Comparison of ENCODE assay signal across 8 cellular contexts in genomic region chr17:38868968-38869646, GRCh38. TPM values are rescaled to one million over a fixed set of nuclear protein-coding genes. Genes with fewer than 3 reads are reported as not detected.
DNase-seq lines count a peak whose midpoint lies in the region; ATAC-seq and TF ChIP-seq lines count a peak whose summit lies in the region.

No MANE protein-coding gene starts in this region.

- H3K4me1 Mint-ChIP-seq in nephron progenitor cell: peaks cover 36% of the 10 kb centered on the region
- peaks cover 51% of the 10 kb centered on the region for H3K4me1 Mint-ChIP-seq in stimulated activated naive CD8-positive, alpha-beta T cell treated with anti-CD3 and anti-CD28 coated beads, Interleukin-15, amount 100 ng/mL, for 72 hours

- peaks cover 22% of the 10 kb centered on the region for H3K4me1 ChIP-seq in RWPE2 (ENCODE audit: insufficient read depth, poor library complexity, severe bottlenecking)

- DNase-seq in Daoy (ENCODE audit: low read depth) (peak; percentile 82), RWPE2 (ENCODE audit: low spot score) (peak; percentile 78), fibroblast of pulmonary artery (ENCODE audit: low read depth) (peak; percentile 91), nephron progenitor cell (peak; percentile 96)
- DNase-seq in activated effector memory CD4-positive, alpha-beta T cell treated with Interleukin-2 at 50 U/mL for 16 hours: peak; percentile 75
- peak in 1 of 2 donors; percentile 95 for DNase-seq in stimulated activated naive CD8-positive, alpha-beta T cell treated with anti-CD3 and anti-CD28 coated beads, Interleukin-15, amount 100 ng/mL, for 72 hours

- H3K4me3 ChIP-seq in RWPE2 (ENCODE audit: severe bottlenecking): peak overlapping the region; percentile 95
- peak overlapping the region; percentile 98 for H3K4me3 ChIP-seq in fibroblast of pulmonary artery (replicated peaks; ENCODE audit: low read depth, low read length)

- peak overlapping the region; percentile 98 for H3K27ac ChIP-seq in RWPE2 (ENCODE audit: poor library complexity, severe bottlenecking)

- ATAC-seq in GM21786 (IDR thresholded peaks at IDR 0.05; ENCODE audit: unreplicated experiment) (peak; percentile 39), RWPE2 (ENCODE audit: low read depth) (peak; percentile 54)
- ATAC-seq in stimulated activated naive CD8-positive, alpha-beta T cell treated with anti-CD3 and anti-CD28 coated beads, Interleukin-15, amount 100 ng/mL, for 72 hours: peak; percentile 74

- H3K4me3 Mint-ChIP-seq in nephron progenitor cell: peak overlapping the region; percentile 98
- H3K4me3 Mint-ChIP-seq in stimulated activated naive CD8-positive, alpha-beta T cell treated with anti-CD3 and anti-CD28 coated beads, Interleukin-15, amount 100 ng/mL, for 72 hours: peak overlapping the region; percentile 92

- H3K9me3 Mint-ChIP-seq in nephron progenitor cell: no peaks in the 10 kb centered on the region
- no peaks in the 10 kb centered on the region for H3K9me3 Mint-ChIP-seq in stimulated activated naive CD8-positive, alpha-beta T cell treated with anti-CD3 and anti-CD28 coated beads, Interleukin-15, amount 100 ng/mL, for 72 hours

- H3K9me3 ChIP-seq in RWPE2 (ENCODE audit: severe bottlenecking): no peaks in the 10 kb centered on the region

- peaks cover 24% of the 10 kb centered on the region for H3K27me3 Mint-ChIP-seq in nephron progenitor cell (ENCODE audit: low read depth, poor library complexity)
- H3K27me3 Mint-ChIP-seq in stimulated activated naive CD8-positive, alpha-beta T cell treated with anti-CD3 and anti-CD28 coated beads, Interleukin-15, amount 100 ng/mL, for 72 hours: no peaks in the 10 kb centered on the region

- peaks cover 20% of the 10 kb centered on the region for H3K36me3 ChIP-seq in RWPE2 (ENCODE audit: low read depth)

- peak overlapping the region; percentile 100 for H3K27ac Mint-ChIP-seq in nephron progenitor cell
- H3K27ac Mint-ChIP-seq in stimulated activated naive CD8-positive, alpha-beta T cell treated with anti-CD3 and anti-CD28 coated beads, Interleukin-15, amount 100 ng/mL, for 72 hours: peak overlapping the region; percentile 61 to 100

- TF ChIP-seq CTCF in LNCAP (IDR thresholded peaks at IDR 0.05): 0 out of 2 replicates have a peak, but pooled peaks have one; percentile 21
- TF ChIP-seq CTCF in RWPE2 (IDR thresholded peaks at IDR 0.05; ENCODE audit: poor library complexity, severe bottlenecking): peak; percentile 57
- peak; percentile 32 for TF ChIP-seq CTCF in fibroblast of pulmonary artery (IDR thresholded peaks at IDR 0.05; ENCODE audit: low read length, missing control alignments)
- no peak for TF ChIP-seq CTCF in nephron progenitor cell (IDR thresholded peaks at IDR 0.05)

- no peaks in the 10 kb centered on the region for H3K27me3 ChIP-seq in RWPE2 (ENCODE audit: insufficient read depth, poor library complexity, severe bottlenecking)

- no peaks in the 10 kb centered on the region for H3K36me3 Mint-ChIP-seq in nephron progenitor cell (ENCODE audit: low read depth)

RNA-seq across cellular contexts. Expression of gene LASP1, which starts 0.8 kb away (rescaled TPM):
- total RNA-seq in Daoy (2014; rRNA removed; shearing (Covaris generic)): 71.0 and 77.9 TPM in 2 replicates

RNA-seq across cellular contexts. Expression of gene RPL23, which starts 15.6 kb away (rescaled TPM):
- 1,167 and 1,311 TPM in 2 replicates for total RNA-seq in Daoy (2014; rRNA removed; shearing (Covaris generic))

RNA-seq across cellular contexts. Expression of gene CWC25, which starts 44.0 kb away (rescaled TPM):
- total RNA-seq in Daoy (2014; rRNA removed; shearing (Covaris generic)): 9.8 and 17.3 TPM in 2 replicates
